In genomic region chr9:122265265-122265900, GRCh38 we compare ENCODE assay signal across 8 cellular contexts. TPM values are rescaled to one million over a fixed set of nuclear protein-coding genes. Genes with fewer than 3 reads are reported as not detected.
DNase-seq lines count a peak whose midpoint lies in the region; ATAC-seq and TF ChIP-seq lines count a peak whose summit lies in the region.

No MANE protein-coding gene starts in this region.

- DNase-seq in activated T-cell treated with anti-CD3 and anti-CD28 coated beads, Interleukin-2, amount 50 U/mL, for 4 hours: no peak
- no peak for DNase-seq in activated T-cell treated with anti-CD3 and anti-CD28 coated beads for 4 hours
- no peak for DNase-seq in HFF-Myc (ENCODE audit: extremely low read depth, low read depth)
- DNase-seq in MM.1S: peak; percentile 57
- DNase-seq in activated T-cell treated with anti-CD3 and anti-CD28 coated beads, Interleukin-2, amount 50 U/mL, for 72 hours: peak; percentile 27 to 30
- DNase-seq in Right ventricle myocardium superior: no peak
- peak; percentile 58 for DNase-seq in pons (ENCODE audit: low spot score)
- DNase-seq in epidermal melanocyte (ENCODE audit: insufficient read length, low spot score): no peak

- peaks cover 82% of the 10 kb centered on the region for H3K79me2 ChIP-seq in MM.1S (ENCODE audit: low read length)

- peak overlapping the region; percentile 99 for H3K4me3 Mint-ChIP-seq in activated T-cell treated with anti-CD3 and anti-CD28 coated beads, Interleukin-2, amount 50 U/mL, for 4 hours
- H3K4me3 Mint-ChIP-seq in activated T-cell treated with anti-CD3 and anti-CD28 coated beads, Interleukin-2, amount 50 U/mL, for 72 hours: peak overlapping the region; percentile 97 to 99

- H3K9me3 ChIP-seq in MM.1S (replicated peaks; ENCODE audit: insufficient read depth, low read length): no peaks in the 10 kb centered on the region

- H3K27ac Mint-ChIP-seq in activated T-cell treated with anti-CD3 and anti-CD28 coated beads, Interleukin-2, amount 50 U/mL, for 72 hours: peak overlapping the region; percentile 99

- intact Hi-C loops in Right ventricle myocardium superior (cut with DNase I): no loop called here

- H3K27me3 Mint-ChIP-seq in activated T-cell treated with anti-CD3 and anti-CD28 coated beads, Interleukin-2, amount 50 U/mL, for 4 hours (ENCODE audit: low read depth): no peaks in the 10 kb centered on the region
- H3K27me3 Mint-ChIP-seq in activated T-cell treated with anti-CD3 and anti-CD28 coated beads, Interleukin-2, amount 50 U/mL, for 72 hours (ENCODE audit: low read depth): no peaks in the 10 kb centered on the region

- H3F3A ChIP-seq in MM.1S (ENCODE audit: insufficient read depth, low read length): peaks cover 10% of the 10 kb centered on the region; the same call in 1 of the 2 replicates

- ATAC-seq in activated T-cell treated with anti-CD3 and anti-CD28 coated beads, Interleukin-2, amount 50 U/mL, for 4 hours: peak; percentile 45 to 52
- peak; percentile 61 to 63 for ATAC-seq in activated T-cell treated with anti-CD3 and anti-CD28 coated beads, Interleukin-2, amount 50 U/mL, for 72 hours (replicated peaks in 1 of 2)
- peak; percentile 8 for ATAC-seq in Right ventricle myocardium superior (ENCODE audit: poor library complexity)

- no peaks in the 10 kb centered on the region for H3K27me3 ChIP-seq in MM.1S (replicated peaks; ENCODE audit: insufficient read depth, low read length)

- H3K4me2 ChIP-seq in MM.1S (ENCODE audit: low read depth, low read length): peak overlapping the region; percentile 92

- peak overlapping the region; percentile 84 for H2AFZ ChIP-seq in MM.1S (ENCODE audit: low read length)

- peak overlapping the region; percentile 80 for H3K4me3 ChIP-seq in HFF-Myc (replicated peaks; ENCODE audit: low read depth, low read length)
- H3K4me3 ChIP-seq in MM.1S (ENCODE audit: low read length): peak overlapping the region; percentile 92

- H3K27ac ChIP-seq in MM.1S (ENCODE audit: low read length): peak overlapping the region; percentile 91

- H3K36me3 Mint-ChIP-seq in activated T-cell treated with anti-CD3 and anti-CD28 coated beads, Interleukin-2, amount 50 U/mL, for 4 hours (ENCODE audit: insufficient read depth): peaks cover 10% of the 10 kb centered on the region
- H3K36me3 Mint-ChIP-seq in activated T-cell treated with anti-CD3 and anti-CD28 coated beads, Interleukin-2, amount 50 U/mL, for 72 hours (ENCODE audit: insufficient read depth in 2 of 2): peaks cover 0 to 3% of the 10 kb centered on the region in 2 donors

- H3K4me1 ChIP-seq in MM.1S (ENCODE audit: low read length): peaks cover 14% of the 10 kb centered on the region; the same call in 1 of the 2 replicates

- H3K9me3 Mint-ChIP-seq in activated T-cell treated with anti-CD3 and anti-CD28 coated beads, Interleukin-2, amount 50 U/mL, for 4 hours: no peaks in the 10 kb centered on the region
- no peaks in the 10 kb centered on the region for H3K9me3 Mint-ChIP-seq in activated T-cell treated with anti-CD3 and anti-CD28 coated beads, Interleukin-2, amount 50 U/mL, for 72 hours

- H4K20me1 ChIP-seq in MM.1S (ENCODE audit: insufficient read depth, low read length): no peaks in the 10 kb centered on the region

- no peaks in the 10 kb centered on the region; the same call in 1 of the 2 replicates for H3K36me3 ChIP-seq in MM.1S (replicated peaks; ENCODE audit: insufficient read depth, low read length)

- H3K9ac ChIP-seq in MM.1S (ENCODE audit: low read length): peak overlapping the region; percentile 95

- no peak for TF ChIP-seq CTCF in HFF-Myc (IDR thresholded peaks at IDR 0.05; ENCODE audit: low read depth, low read length, missing control alignments)
- TF ChIP-seq CTCF in MM.1S (IDR thresholded peaks at IDR 0.05; ENCODE audit: low read length): peak; percentile 11; the same call in 1 of the 2 replicates

- H3K9me2 ChIP-seq in MM.1S (replicated peaks; ENCODE audit: insufficient read depth, low read length): no peaks in the 10 kb centered on the region

- H3K4me1 Mint-ChIP-seq in activated T-cell treated with anti-CD3 and anti-CD28 coated beads, Interleukin-2, amount 50 U/mL, for 4 hours (ENCODE audit: low read depth): peaks cover 52% of the 10 kb centered on the region
- H3K4me1 Mint-ChIP-seq in activated T-cell treated with anti-CD3 and anti-CD28 coated beads, Interleukin-2, amount 50 U/mL, for 72 hours (ENCODE audit: low read depth): peaks cover 48% of the 10 kb centered on the region

RNA-seq across cellular contexts. Expression of gene MRRF, which starts 0.7 kb away (rescaled TPM):
- total RNA-seq in activated T-cell treated with anti-CD3 and anti-CD28 coated beads, Interleukin-2, amount 50 U/mL, for 4 hours: 10 to 100 TPM; 93.0 to 94.4 (median 93.3) TPM
- total RNA-seq in activated T-cell treated with anti-CD3 and anti-CD28 coated beads, Interleukin-2, amount 50 U/mL, for 72 hours: 10 to 100 TPM; 42.6 to 47.7 TPM
- total RNA-seq in Right ventricle myocardium superior: 35.7 TPM

RNA-seq across cellular contexts. Expression of gene RBM18, which starts 0.7 kb away (rescaled TPM):
- total RNA-seq in activated T-cell treated with anti-CD3 and anti-CD28 coated beads, Interleukin-2, amount 50 U/mL, for 4 hours: 10 to 100 TPM; 32.4 to 37.8 (median 36.2) TPM
- total RNA-seq in activated T-cell treated with anti-CD3 and anti-CD28 coated beads, Interleukin-2, amount 50 U/mL, for 72 hours: 10 to 100 TPM; 30.0 to 35.8 TPM
- total RNA-seq in Right ventricle myocardium superior: 37.3 TPM

RNA-seq across cellular contexts. Expression of gene LHX6, which starts 36.6 kb away (rescaled TPM):
- under 1 TPM in 1 of 3 donors, not detected in 2; 0.11 TPM for total RNA-seq in activated T-cell treated with anti-CD3 and anti-CD28 coated beads, Interleukin-2, amount 50 U/mL, for 4 hours
- total RNA-seq in activated T-cell treated with anti-CD3 and anti-CD28 coated beads, Interleukin-2, amount 50 U/mL, for 72 hours: under 1 TPM in 1 of 2 donors, not detected in 1; 0.29 TPM
- total RNA-seq in Right ventricle myocardium superior: 3.4 TPM

Comparison
In these comparisons a context has a peak if more than half of its experiments do, and no peak if none do; other contexts are left out.
1. DNase-seq: peak in MM.1S (single experiment), activated T-cell treated with anti-CD3 and anti-CD28 coated beads, Interleukin-2, amount 50 U/mL, for 72 hours (2 of 2) and pons (single experiment); none in activated T-cell treated with anti-CD3 and anti-CD28 coated beads, Interleukin-2, amount 50 U/mL, for 4 hours (single experiment), activated T-cell treated with anti-CD3 and anti-CD28 coated beads for 4 hours (single experiment), HFF-Myc (single experiment), Right ventricle myocardium superior (single experiment) and epidermal melanocyte (single experiment).
2. ATAC-seq: peak in every context shown above with its lines; median percentile 62 in activated T-cell treated with anti-CD3 and anti-CD28 coated beads, Interleukin-2, amount 50 U/mL, for 72 hours; 48 in activated T-cell treated with anti-CD3 and anti-CD28 coated beads, Interleukin-2, amount 50 U/mL, for 4 hours; 8 in Right ventricle myocardium superior.